ENCODE assay signal across 8 cellular contexts in the genomic region with DNA sequence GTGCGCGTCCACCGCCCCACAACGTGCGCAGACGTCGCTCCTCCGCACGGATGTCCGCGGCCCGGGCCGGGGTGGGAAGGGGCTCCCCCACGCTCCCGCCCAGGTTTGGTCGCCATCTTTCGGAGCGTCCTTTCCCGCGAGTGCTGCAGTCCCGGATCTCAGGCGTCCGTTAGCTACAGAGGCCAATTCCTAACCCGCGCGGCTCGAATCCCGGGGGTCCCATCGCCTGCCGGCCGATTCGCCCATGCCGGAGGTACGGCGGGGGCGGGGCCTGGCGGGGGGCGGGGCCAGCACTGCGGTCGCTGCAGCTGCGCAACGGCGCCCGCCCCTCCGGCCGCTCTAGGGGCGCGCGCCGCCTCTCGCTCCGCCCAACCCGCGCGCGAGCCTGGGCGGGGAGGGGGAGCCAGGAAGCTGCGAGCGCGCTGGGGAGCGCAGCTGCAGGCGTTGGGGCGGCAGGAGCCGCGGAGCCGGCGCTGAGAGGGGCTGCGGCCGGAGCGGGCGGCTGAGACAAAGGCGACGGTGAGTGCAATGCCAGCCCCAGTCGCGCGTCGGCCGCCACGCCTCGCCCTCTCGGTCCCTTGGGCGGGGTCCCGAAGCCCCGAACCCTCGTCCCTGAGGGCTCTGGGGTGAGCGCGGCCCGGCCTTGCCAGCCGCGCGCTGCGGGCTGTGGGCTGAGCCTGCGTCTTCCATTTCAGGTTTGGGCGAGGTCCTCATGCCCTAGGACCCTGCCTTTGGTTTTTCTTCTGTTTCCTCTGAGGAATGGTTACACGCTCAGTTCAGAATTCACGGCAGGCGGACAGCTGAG. TPM values are rescaled to one million over a fixed set of nuclear protein-coding genes. Genes with fewer than 3 reads are reported as not detected.
A peak's percentile ranks its signal among the peaks of the same experiment; 100 is the strongest.
DNase-seq lines count a peak whose midpoint lies in the region; ATAC-seq, FAIRE-seq and TF ChIP-seq lines count a peak whose summit lies in the region.

A gene with protein sequence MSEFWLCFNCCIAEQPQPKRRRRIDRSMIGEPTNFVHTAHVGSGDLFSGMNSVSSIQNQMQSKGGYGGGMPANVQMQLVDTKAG (plus strand): TSS at position 406 of the 805 bp plus-strand sequence. CDS start 95,441 bp downstream, outside the sequence.

- peak; percentile 98 for TF ChIP-seq POLR2A in GM18951 (IDR thresholded peaks at IDR 0.05; ENCODE audit: extremely low read depth, insufficient read depth, insufficient read length)
- peak; percentile 89 to 92 for TF ChIP-seq POLR2A in HepG2 (IDR thresholded peaks at IDR 0.05; ENCODE audit: insufficient read depth in 1 of 2, low read depth in 2 of 2, low read length in 2 of 2)

- H3K27me3 Mint-ChIP-seq in dendritic cell treated with granulocyte-macrophage colony-stimulating factor and Interleukin-4, amounts not matched to agents 40 ng/mL and 50 ng/mL, for 4 days, result no peaks in the 10 kb centered on the region

- DNase-seq in AML-193 (lab: John Stamatoyannopoulos, UW) (peak; percentile 68 to 72), NCI-H526 (lab: John Stamatoyannopoulos, UW) (peak; percentile 40 to 87), HepG2 (ENCODE audit: low spot score) (peak; percentile 66)
- peak; percentile 83 for DNase-seq in activated CD4-positive, alpha-beta T cell treated with anti-CD3 and anti-CD28 coated beads, Interleukin-2, amount 50 U/mL, for 1 hour
- DNase-seq in stimulated activated CD4-positive, alpha-beta T cell treated with anti-CD3 and anti-CD28 coated beads, Interleukin-4, amount 100 ng/mL, for 1 hour, result peak; percentile 85

- POLR2A ChIA-PET in HepG2 (lab: Yijun Ruan, JAX), result interaction anchor here (1.1 to 3.6 kb wide), 7 partner anchors 22 to 118 kb away, joined by 3 to 20 read pairs (median 4); a partner anchor contains a TSS

- TF ChIP-seq EP300 in HepG2 (IDR thresholded peaks at IDR 0.05; ENCODE audit: low read depth in 2 of 2, low read length in 2 of 2) (no peak; a peak in 1 of 4 replicates), HepG2 (CRISPR knock-in tag; IDR thresholded peaks at IDR 0.05; ENCODE audit: borderline replicate concordance) (no peak)

- no peaks in the 10 kb centered on the region; a peak in 1 of 5 replicates for H3K27me3 ChIP-seq in HepG2 (ENCODE audit: control insufficient read depth in 1 of 2, insufficient read depth in 2 of 2, low read length in 2 of 2)

- no peaks in the 10 kb centered on the region for H3K9me3 ChIP-seq in HepG2 (ENCODE audit: low read length)

- peak within 1 kb of the TSS; percentile 87 for H3K27ac Mint-ChIP-seq in dendritic cell treated with granulocyte-macrophage colony-stimulating factor and Interleukin-4, amounts not matched to agents 40 ng/mL and 50 ng/mL, for 4 days

- peaks cover 35% of the 10 kb centered on the region for H3K4me1 Mint-ChIP-seq in dendritic cell treated with granulocyte-macrophage colony-stimulating factor and Interleukin-4, amounts not matched to agents 40 ng/mL and 50 ng/mL, for 4 days (ENCODE audit: low read depth)

- H3K9me3 Mint-ChIP-seq in dendritic cell treated with granulocyte-macrophage colony-stimulating factor and Interleukin-4, amounts not matched to agents 40 ng/mL and 50 ng/mL, for 4 days, result no peaks in the 10 kb centered on the region

- H4K20me1 ChIP-seq in HepG2 (ENCODE audit: insufficient read depth, low read length), result no peaks in the 10 kb centered on the region

- peaks cover 32% of the 10 kb centered on the region for H3K4me1 ChIP-seq in HepG2 (ENCODE audit: insufficient read depth, low read length)

- CTCF ChIA-PET in HepG2 (lab: Yijun Ruan, JAX; ENCODE audit: low intra/inter-chr PET ratio, low total read pairs), result no interaction called here

- no TSS peak for BruUV-seq in HepG2 (replicated peaks; lab: Mats Ljungman, UMichigan)

- peak within 1 kb of the TSS; percentile 80 for H3K4me3 Mint-ChIP-seq in dendritic cell treated with granulocyte-macrophage colony-stimulating factor and Interleukin-4, amounts not matched to agents 40 ng/mL and 50 ng/mL, for 4 days

- H3K9ac ChIP-seq in HepG2 (ENCODE audit: insufficient read depth, low read depth, low read length), result peak within 1 kb of the TSS; percentile 99

- peak; percentile 54; the same call in 1 of the 2 replicates for TF ChIP-seq RAD21 in HepG2 (CRISPR knock-in tag; IDR thresholded peaks at IDR 0.05)

- no peak for TF ChIP-seq CTCF in HepG2 (CRISPR knock-in tag; IDR thresholded peaks at IDR 0.05)

- H3K4me2 ChIP-seq in HepG2 (ENCODE audit: low read depth, low read length), result peak within 1 kb of the TSS; percentile 86

- peak within 1 kb of the TSS; percentile 86 for H2AFZ ChIP-seq in HepG2 (ENCODE audit: low read length)

- under 1% methylated on average over 29 of the region's 97 CpGs for WGBS in HepG2 (ENCODE audit: low lambda C conversion rate)

- H3K4me3 ChIP-seq in HepG2 (replicated peaks in 1 of 3; ENCODE audit: insufficient read depth in 1 of 3, low read depth in 2 of 3, low read length in 3 of 3), result peak within 1 kb of the TSS; percentile 94 to 99 (median 96)

- ATAC-seq in HG03196 (IDR thresholded peaks at IDR 0.05; ENCODE audit: unreplicated experiment), result peak; percentile 79
- ATAC-seq in HepG2, result peak; percentile 97

- H3K79me2 ChIP-seq in HepG2 (ENCODE audit: insufficient read depth, low read length), result peaks cover 44% of the 10 kb centered on the region

- in situ Hi-C loops in GM18951 (cut with MboI; ENCODE audit: low sequenced_read_pairs, unreplicated experiment) (no loop called here), HepG2 (cut with HindIII; ENCODE audit: extremely low pct_ligation_motif_present, low pct_unique_long_range_greater_than_20kb) (no loop called here)

- H3K27ac ChIP-seq in HepG2 (ENCODE audit: extremely low read length, insufficient read depth, low read length), result peak within 1 kb of the TSS; percentile 92

- H3K36me3 ChIP-seq in HepG2 (replicated peaks in 1 of 2; ENCODE audit: control insufficient read depth in 1 of 2, insufficient read depth in 2 of 2, low read length in 2 of 2), result no peaks in the 10 kb centered on the region

- H3K36me3 Mint-ChIP-seq in dendritic cell treated with granulocyte-macrophage colony-stimulating factor and Interleukin-4, amounts not matched to agents 40 ng/mL and 50 ng/mL, for 4 days (ENCODE audit: low read depth), result peaks cover 12% of the 10 kb centered on the region

- intact Hi-C loops in dendritic cell treated with granulocyte-macrophage colony-stimulating factor and Interleukin-4, amounts not matched to agents 40 ng/mL and 50 ng/mL, for 4 days (cut with micrococcal nuclease), result loop anchor here (1.0 to 10.0 kb wide), 5 partner anchors 57 to 531 kb away; a partner anchor contains a TSS
- intact Hi-C loops in HepG2 (cut with micrococcal nuclease; ENCODE audit: unreplicated experiment), result loop anchor here (2.0 kb wide), 1 partner anchor 99 kb away; a partner anchor contains a TSS

- no peak for FAIRE-seq in HepG2 (lab: Jason Lieb, UNC)

TF ChIP-seq in HepG2, 621 proteins besides CTCF, POLR2A, EP300 and RAD21 (continues in another document):
- TF ChIP-seq POLR2G (IDR thresholded peaks at IDR 0.05; ENCODE audit: low read depth, low read length) (peak; percentile 84), KDM1A (CRISPR knock-in tag; IDR thresholded peaks at IDR 0.05) (no peak), BRD4 (CRISPR knock-in tag; IDR thresholded peaks at IDR 0.05) (peak; percentile 15; the same call in 1 of the 2 replicates), KDM5B (CRISPR knock-in tag; IDR thresholded peaks at IDR 0.05; ENCODE audit: borderline replicate concordance) (peak; percentile 90; the same call in 1 of the 2 replicates), FOXK2 (IDR thresholded peaks at IDR 0.05) (no peak)
- TF ChIP-seq, protein P1, sequence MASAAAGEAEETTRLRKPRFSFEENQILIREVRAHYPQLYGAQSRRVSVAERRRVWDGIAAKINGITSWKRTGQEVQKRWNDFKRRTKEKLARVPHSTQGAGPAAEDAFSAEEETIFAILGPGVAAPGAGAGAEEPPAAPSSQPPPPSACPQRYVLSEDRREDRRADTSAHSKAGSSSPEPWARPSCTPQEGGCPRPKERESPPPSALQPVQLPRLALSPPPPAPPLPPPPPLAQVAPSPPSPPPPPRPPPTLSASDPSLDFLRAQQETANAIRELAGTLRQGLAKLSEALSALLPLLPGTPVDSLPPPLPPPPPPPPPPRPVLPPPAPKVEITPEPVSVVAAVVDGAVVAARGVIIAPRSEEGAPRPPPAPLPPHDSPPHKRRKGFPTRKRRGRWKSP (CRISPR knock-in tag; IDR thresholded peaks at IDR 0.05), result peak; percentile 64; the same call in 1 of the 2 replicates
- TF ChIP-seq, protein P2, sequence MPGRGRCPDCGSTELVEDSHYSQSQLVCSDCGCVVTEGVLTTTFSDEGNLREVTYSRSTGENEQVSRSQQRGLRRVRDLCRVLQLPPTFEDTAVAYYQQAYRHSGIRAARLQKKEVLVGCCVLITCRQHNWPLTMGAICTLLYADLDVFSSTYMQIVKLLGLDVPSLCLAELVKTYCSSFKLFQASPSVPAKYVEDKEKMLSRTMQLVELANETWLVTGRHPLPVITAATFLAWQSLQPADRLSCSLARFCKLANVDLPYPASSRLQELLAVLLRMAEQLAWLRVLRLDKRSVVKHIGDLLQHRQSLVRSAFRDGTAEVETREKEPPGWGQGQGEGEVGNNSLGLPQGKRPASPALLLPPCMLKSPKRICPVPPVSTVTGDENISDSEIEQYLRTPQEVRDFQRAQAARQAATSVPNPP (CRISPR knock-in tag; IDR thresholded peaks at IDR 0.05), result no peak

RNA-seq across cellular contexts. Expression of the gene that starts here (rescaled TPM):
- 25.0 and 40.7 TPM in 2 replicates for total RNA-seq in HepG2 (2016; rRNA removed; fragmentation: Illumina TruSeq; extraction: Trizol)
- 4.1 and 6.0 TPM in 2 replicates for total RNA-seq in HepG2 (2016; cell fraction: cytosol; rRNA removed; fragmentation: Illumina TruSeq; extraction: Trizol; ENCODE audit: low read depth)
- 25.3 and 38.9 TPM in 2 replicates for total RNA-seq in HepG2 (2016; cell fraction: insoluble cytoplasmic fraction; rRNA removed; fragmentation: Illumina TruSeq; extraction: Trizol)
- total RNA-seq in HepG2 (2016; cell fraction: membrane; rRNA removed; fragmentation: Illumina TruSeq; extraction: Trizol), result 22.1 and 22.9 TPM in 2 replicates
- 15.2 and 19.0 TPM in 2 replicates for total RNA-seq in HepG2 (2016; cell fraction: nucleus; rRNA removed; fragmentation: Illumina TruSeq; extraction: Trizol)
- polyA plus RNA-seq in HepG2 (2011; rRNA removed), result 15.4 and 19.6 TPM in 2 replicates
- polyA plus RNA-seq in HepG2 (2011; cell fraction: cytosol; rRNA removed), result 8.3 and 14.9 TPM in 2 replicates
- polyA plus RNA-seq in HepG2 (2011; cell fraction: nucleus; rRNA removed), result 4.3 and 5.7 TPM in 2 replicates
- 17.1 and 18.8 TPM in 2 replicates for polyA plus RNA-seq in HepG2 (2012)
- polyA plus RNA-seq in HepG2 (2016; cell fraction: cytosol; fragmentation: Illumina TruSeq; extraction: Trizol; ENCODE audit: low read depth), result 3.5 and 5.5 TPM in 2 replicates
- polyA plus RNA-seq in HepG2 (2016; cell fraction: insoluble cytoplasmic fraction; fragmentation: Illumina TruSeq; extraction: Trizol; ENCODE audit: low read depth), result 37.1 and 39.0 TPM in 2 replicates
- polyA plus RNA-seq in HepG2 (2016; cell fraction: membrane; fragmentation: Illumina TruSeq; extraction: Trizol; ENCODE audit: low read depth), result 14.3 and 17.7 TPM in 2 replicates
- polyA plus RNA-seq in HepG2 (2016; cell fraction: nucleus; fragmentation: Illumina TruSeq; extraction: Trizol; ENCODE audit: insufficient read depth, low read depth), result 17.8 and 18.4 TPM in 2 replicates
- polyA minus RNA-seq in HepG2 (2011; rRNA and poly(A)+ RNA removed; ENCODE audit: low replicate concordance), result 9.0 and 11.6 TPM in 2 replicates
- 15.6 and 18.7 TPM in 2 replicates for polyA minus RNA-seq in HepG2 (2011; cell fraction: cytosol; rRNA and poly(A)+ RNA removed)
- 23.7 and 30.1 TPM in 2 replicates for polyA minus RNA-seq in HepG2 (2011; cell fraction: nucleus; rRNA and poly(A)+ RNA removed)

Comparison
In these comparisons a context has a peak if more than half of its experiments do, and no peak if none do; other contexts are left out.
1. Peak in every context shown above with its lines: DNase-seq, ATAC-seq, H3K4me3 ChIP-seq and H3K27ac ChIP-seq.